In genomic region chr9:35689601-35690446, GRCh38 we compare ENCODE assay signal across 8 cellular contexts. TPM values are rescaled to one million over a fixed set of nuclear protein-coding genes. Genes with fewer than 3 reads are reported as not detected.
DNase-seq lines count a peak whose midpoint lies in the region; ATAC-seq and TF ChIP-seq lines count a peak whose summit lies in the region.

Gene TPM2, minus strand, starts transcription at chr9:35689925. Its CDS starts 108 bp downstream, at chr9:35689817.

- TF ChIP-seq CTCF in dorsolateral prefrontal cortex (IDR thresholded peaks at IDR 0.05 in 54 of 56, conservative IDR thresholded peaks at IDR 0.05 in 2 of 56; ENCODE audit: low read depth in 1 of 56, partially characterized antibody in 56 of 56) (no peak), lung (IDR thresholded peaks at IDR 0.05; ENCODE audit: control extremely low read depth, extremely low read depth) (no peak), tibial artery (IDR thresholded peaks at IDR 0.05) (no peak)

- H3K27me3 ChIP-seq in dorsolateral prefrontal cortex = no peaks in the 10 kb centered on the region
- no peaks in the 10 kb centered on the region for H3K27me3 ChIP-seq in lung (ENCODE audit: control insufficient read depth, insufficient read depth)
- H3K27me3 ChIP-seq in tibial artery = no peaks in the 10 kb centered on the region

- peaks cover 6 to 11% of the 10 kb centered on the region in 2 donors for H3K4me1 ChIP-seq in lung (ENCODE audit: control insufficient read depth in 2 of 2, insufficient read depth in 2 of 2, low read length in 2 of 2)
- peaks cover 0 to 52% (median 18%) of the 10 kb centered on the region in 4 donors for H3K4me1 ChIP-seq in tibial artery

- no peak for ATAC-seq in lung (ENCODE audit: insufficient read depth, low FRiP score)
- ATAC-seq in HG02763 (IDR thresholded peaks at IDR 0.05; ENCODE audit: unreplicated experiment) = no peak

- H3K36me3 ChIP-seq in lung (ENCODE audit: control insufficient read depth in 2 of 2, insufficient read depth in 2 of 2, low read length in 2 of 2) = peaks cover 0 to 6% of the 10 kb centered on the region in 2 donors
- peaks cover 40 to 46% (median 45%) of the 10 kb centered on the region in 3 donors for H3K36me3 ChIP-seq in tibial artery

- no peaks in the 10 kb centered on the region for H3K9me3 ChIP-seq in lung (ENCODE audit: control insufficient read depth in 2 of 2, insufficient read depth in 1 of 2, low read length in 1 of 2)
- H3K9me3 ChIP-seq in tibial artery = no peaks in the 10 kb centered on the region

- intact Hi-C loops in dorsolateral prefrontal cortex (cut with DNase I) = no loop called here
- intact Hi-C loops in tibial artery (cut with DNase I; ENCODE audit: low total_unique reads) = loop anchor here (5.0 kb wide), 1 partner anchor 37 kb away; no protein-coding TSS in a partner anchor

- peak within 1 kb of the TSS in 56 of 59 donors; percentile 26 to 92 (median 80) for H3K27ac ChIP-seq in dorsolateral prefrontal cortex
- peak within 1 kb of the TSS; percentile 81 to 91 for H3K27ac ChIP-seq in lung (ENCODE audit: low read depth in 1 of 2, low read length in 1 of 2)
- H3K27ac ChIP-seq in tibial artery = peak within 1 kb of the TSS; percentile 96 to 97

- 24 to 25% methylated on average over 64 to 67 of the region's 67 CpGs for WGBS in lung, 2 donors

- H3K4me3 ChIP-seq in dorsolateral prefrontal cortex (peak within 1 kb of the TSS; percentile 45 to 87 (median 71)), lung (peak within 1 kb of the TSS; percentile 66), tibial artery (peak within 1 kb of the TSS; percentile 93 to 94)

- DNase-seq in EH (ENCODE audit: low read depth) (peak; percentile 96), NCI-H226 (peak; percentile 58), dorsolateral prefrontal cortex (no peak), lung (ENCODE audit: low spot score) (peak; percentile 41), tibial artery (peak; percentile 80 to 96), germinal center (ENCODE audit: low spot score) (no peak)
- no peak for DNase-seq in activated CD4-positive, alpha-beta T cell treated with anti-CD3 and anti-CD28 coated beads for 1 hour

RNA-seq across cellular contexts. Expression of gene TPM2, which starts in this region (rescaled TPM):
- total RNA-seq in dorsolateral prefrontal cortex (100 to 1,000 TPM in 6 of 120 experiments, 10 to 100 TPM in 114; 10.9 to 287 (median 32.6) TPM), lung (100 to 1,000 TPM in 1 of 2 donors, 10 to 100 TPM in 1; 96.0 to 229 TPM)
- 100 to 1,000 TPM; 189 to 494 TPM for polyA plus RNA-seq in lung

Comparison
In these comparisons a context has a peak if more than half of its experiments do, and no peak if none do; other contexts are left out.
1. DNase-seq: peak in EH (single experiment), NCI-H226 (single experiment), lung (single experiment) and tibial artery (2 of 2); none in dorsolateral prefrontal cortex (0 of 10), germinal center (single experiment) and activated CD4-positive, alpha-beta T cell treated with anti-CD3 and anti-CD28 coated beads for 1 hour (single experiment).
2. Peak in every context shown above with its lines, with median percentiles within 50 percentile points of each other: H3K27ac ChIP-seq and H3K4me3 ChIP-seq.